ENCODE assay signal across 24 cellular contexts in genomic region chr2:72092099-72092498, GRCh38. TPM values are rescaled to one million over a fixed set of nuclear protein-coding genes. Genes with fewer than 3 reads are reported as not detected.
"Had no signal": no experiment of that assay in that cellular context is flagged by ENCODE, and none has a peak within 500 bp of the region (broad histone marks: within the 10 kb centered on the region; RNA-seq: fewer than 3 reads in every experiment).

No MANE protein-coding gene starts in this region.

- H3K36me3 ChIP-seq: ascending aorta, left ventricle myocardium inferior, pancreas, stomach, upper lobe of right lung had no signal

- H3K4me3 ChIP-seq: ascending aorta, left ventricle myocardium inferior, pancreas, stomach, upper lobe of right lung had no signal

- ATAC-seq: activated T-cell treated with anti-CD3 and anti-CD28 coated beads, Interleukin-2, amount 50 U/mL, for 72 hours; natural killer cell; pancreas; sciatic nerve; stimulated activated effector memory CD8-positive, alpha-beta T cell treated with anti-CD3 and anti-CD28 coated beads, Interleukin-12 subunit alpha, Interleukin-12 subunit beta, amount 100 ng/mL, for 72 hours; upper lobe of right lung had no signal

- H3K4me1 ChIP-seq: ascending aorta, left ventricle myocardium inferior, pancreas, stomach, upper lobe of right lung had no signal

- H3K27me3 Mint-ChIP-seq: activated B cell treated with CpG ODN at 0.5 μM for 24 hours had no signal

- DNase-seq: activated B cell treated with CpG ODN at 0.5 μM for 24 hours; activated CD4-positive, alpha-beta T cell treated with anti-CD3 and anti-CD28 coated beads for 48 hours; activated CD8-positive, alpha-beta memory T cell treated with anti-CD3 and anti-CD28 coated beads for 24 hours; activated CD8-positive, alpha-beta memory T cell treated with anti-CD3 and anti-CD28 coated beads, Interleukin-2, amount 50 U/mL, for 48 hours; activated effector memory CD4-positive, alpha-beta T cell treated with anti-CD3 and anti-CD28 coated beads, Interleukin-2, amount 50 U/mL, for 16 hours; activated naive CD4-positive, alpha-beta T cell treated with anti-CD3 and anti-CD28 coated beads, Interleukin-2, amount 50 U/mL, for 16 hours; activated T-cell treated with anti-CD3 and anti-CD28 coated beads, Interleukin-2, amount 50 U/mL, for 72 hours; cerebellar nuclear complex; dermis blood vessel endothelial cell; effector memory CD4-positive, alpha-beta T cell; foreskin melanocyte; glutamatergic neuron; hippocampal formation; left ventricle myocardium inferior; natural killer cell; pancreas; stimulated activated CD4-positive, alpha-beta T cell treated with anti-CD3 and anti-CD28 coated beads, Interleukin-4, amount 100 ng/mL, for 24 hours; stomach; upper lobe of right lung had no signal

- H3K27me3 ChIP-seq: ascending aorta, pancreas, upper lobe of right lung had no signal

- H3K27ac Mint-ChIP-seq: activated B cell treated with CpG ODN at 0.5 μM for 24 hours; activated T-cell treated with anti-CD3 and anti-CD28 coated beads, Interleukin-2, amount 50 U/mL, for 72 hours; memory B cell; natural killer cell; stimulated activated effector memory CD8-positive, alpha-beta T cell treated with anti-CD3 and anti-CD28 coated beads, Interleukin-12 subunit alpha, Interleukin-12 subunit beta, amount 100 ng/mL, for 72 hours had no signal

- H3K9me3 ChIP-seq: ascending aorta, left ventricle myocardium inferior, pancreas, stomach, upper lobe of right lung had no signal

- H3K4me3 Mint-ChIP-seq: activated B cell treated with CpG ODN at 0.5 μM for 24 hours; activated T-cell treated with anti-CD3 and anti-CD28 coated beads, Interleukin-2, amount 50 U/mL, for 72 hours; memory B cell; natural killer cell; stimulated activated effector memory CD8-positive, alpha-beta T cell treated with anti-CD3 and anti-CD28 coated beads, Interleukin-12 subunit alpha, Interleukin-12 subunit beta, amount 100 ng/mL, for 72 hours had no signal

- H3K36me3 Mint-ChIP-seq: memory B cell; natural killer cell; stimulated activated effector memory CD8-positive, alpha-beta T cell treated with anti-CD3 and anti-CD28 coated beads, Interleukin-12 subunit alpha, Interleukin-12 subunit beta, amount 100 ng/mL, for 72 hours had no signal

- H3K4me1 Mint-ChIP-seq: activated B cell treated with CpG ODN at 0.5 μM for 24 hours; natural killer cell; stimulated activated effector memory CD8-positive, alpha-beta T cell treated with anti-CD3 and anti-CD28 coated beads, Interleukin-12 subunit alpha, Interleukin-12 subunit beta, amount 100 ng/mL, for 72 hours had no signal

- H3K27ac ChIP-seq: ascending aorta, epithelial cell of prostate, left ventricle myocardium inferior, pancreas, stomach, upper lobe of right lung had no signal

- H3K9me3 Mint-ChIP-seq: activated B cell treated with CpG ODN at 0.5 μM for 24 hours; stimulated activated effector memory CD8-positive, alpha-beta T cell treated with anti-CD3 and anti-CD28 coated beads, Interleukin-12 subunit alpha, Interleukin-12 subunit beta, amount 100 ng/mL, for 72 hours had no signal

RNA-seq across cellular contexts. Expression of gene CYP26B1, which starts 55.6 kb away (rescaled TPM):
- total RNA-seq: activated B cell treated with CpG ODN at 0.5 μM for 24 hours; activated T-cell treated with anti-CD3 and anti-CD28 coated beads, Interleukin-2, amount 50 U/mL, for 72 hours; natural killer cell had no signal
